18 cellular contexts compared by ENCODE assay signal in genomic region chr6:131139599-131139998, GRCh38.
"Had no signal": no experiment of that assay in that cellular context is flagged by ENCODE, and none has a peak within 500 bp of the region (broad histone marks: within the 10 kb centered on the region; RNA-seq: fewer than 3 reads in every experiment).

No MANE protein-coding gene starts in this region.

- H3K27ac ChIP-seq: cardiac muscle cell, esophagus muscularis mucosa, heart right ventricle, ovary, upper lobe of right lung had no signal

- H3K36me3 ChIP-seq: cardiac muscle cell, ovary, upper lobe of right lung had no signal

- FAIRE-seq: endothelial cell of umbilical vein had no signal

- H3K9me3 ChIP-seq: esophagus muscularis mucosa, heart right ventricle, mucosa of descending colon, ovary, upper lobe of right lung had no signal

- ATAC-seq: activated CD8-positive, alpha-beta memory T cell treated with anti-CD3 and anti-CD28 coated beads, Interleukin-2, amount 10 ng/mL, durations not matched to agents 7 days and 5 days; heart right ventricle; left ventricle myocardium superior; mucosa of descending colon; sciatic nerve; upper lobe of right lung had no signal

- H3K27me3 ChIP-seq: cardiac muscle cell, esophagus muscularis mucosa, heart right ventricle, ovary, upper lobe of right lung had no signal

- DNase-seq: activated CD4-positive, alpha-beta memory T cell treated with anti-CD3 and anti-CD28 coated beads, Interleukin-2, amount 10 ng/mL, durations not matched to agents 7 days and 5 days; activated CD4-positive, alpha-beta T cell treated with anti-CD3 and anti-CD28 coated beads for 48 hours; activated CD4-positive, CD25-positive, alpha-beta regulatory T cell; activated CD8-positive, alpha-beta memory T cell treated with anti-CD3 and anti-CD28 coated beads, Interleukin-2, amount 10 ng/mL, durations not matched to agents 7 days and 5 days; dermis blood vessel endothelial cell; effector memory CD4-positive, alpha-beta T cell; heart right ventricle; left ventricle myocardium superior; mesenchymal stem cell; mucosa of descending colon; naive B cell; ovary; stimulated activated naive CD4-positive, alpha-beta T cell; upper lobe of right lung had no signal

- H3K4me3 ChIP-seq: cardiac muscle cell, esophagus muscularis mucosa, heart right ventricle, mucosa of descending colon, ovary, upper lobe of right lung had no signal
